15 cellular contexts compared by ENCODE assay signal in genomic region chr2:168165985-168166901, GRCh38.
DNase-seq lines count a peak whose midpoint lies in the region; ATAC-seq and TF ChIP-seq lines count a peak whose summit lies in the region.
"Had no signal": no experiment of that assay in that cellular context is flagged by ENCODE, and none has a peak within 500 bp of the region (broad histone marks: within the 10 kb centered on the region; RNA-seq: fewer than 3 reads in every experiment).

No MANE protein-coding gene starts in this region.

- H3K79me1 ChIP-seq in H9 (ENCODE audit: insufficient read depth, low read depth, low read length, poor library complexity, severe bottlenecking) (no peaks in the 10 kb centered on the region), mesenchymal stem cell (replicated peaks; ENCODE audit: low read length, poor library complexity, severe bottlenecking) (peaks cover 31% of the 10 kb centered on the region)

- H2BK12ac ChIP-seq in H9 (ENCODE audit: insufficient read length, low read depth, low read length) (no peak overlapping the region), mesenchymal stem cell (ENCODE audit: low read length in 2 of 2) (no peak overlapping the region)

- H3K27me3 Mint-ChIP-seq in H9 (ENCODE audit: low read depth) = no peaks in the 10 kb centered on the region
- no peaks in the 10 kb centered on the region for H3K27me3 Mint-ChIP-seq in activated naive CD8-positive, alpha-beta T cell
- H3K27me3 Mint-ChIP-seq: naive B cell had no signal

- no peak overlapping the region for H3K14ac ChIP-seq in H9 (ENCODE audit: insufficient read depth, low read length)
- no peak overlapping the region for H3K14ac ChIP-seq in mesenchymal stem cell (ENCODE audit: low read length in 2 of 2)

- H3K4me2 ChIP-seq in SK-N-SH = peak overlapping the region; percentile 45; the same call in 1 of the 2 replicates
- H3K4me2 ChIP-seq in H9 (ENCODE audit: insufficient read depth, insufficient read length, low read length) = no peak overlapping the region
- no peak overlapping the region for H3K4me2 ChIP-seq in mesenchymal stem cell (ENCODE audit: low read length, poor library complexity, severe bottlenecking)

- H3K36me3 Mint-ChIP-seq in H9 (ENCODE audit: insufficient read depth in 1 of 3, low read depth in 3 of 3) = peaks cover 0 to 10% (median 7%) of the 10 kb centered on the region in 3 experiments; a peak in 3 of 7 replicates
- peaks cover 26% of the 10 kb centered on the region for H3K36me3 Mint-ChIP-seq in activated naive CD8-positive, alpha-beta T cell

- H3K79me2 ChIP-seq in SK-N-SH (ENCODE audit: insufficient read depth) (peaks cover 32% of the 10 kb centered on the region; the same call in 1 of the 2 replicates), H9 (ENCODE audit: insufficient read depth, low read length) (peaks cover 2% of the 10 kb centered on the region; the same call in 1 of the 2 replicates)

- POLR2A ChIA-PET in SK-N-SH (lab: Yijun Ruan, JAX) = no interaction called here

- H3F3A ChIP-seq in SK-N-SH (replicated peaks; ENCODE audit: insufficient read depth) = peaks cover 19% of the 10 kb centered on the region

- H2BK120ac ChIP-seq in H9 (ENCODE audit: low read depth, low read length, poor library complexity, severe bottlenecking) = no peak overlapping the region
- no peak overlapping the region for H2BK120ac ChIP-seq in mesenchymal stem cell (ENCODE audit: low read depth, low read length)

- TF ChIP-seq RAD21 in SK-N-SH (IDR thresholded peaks at IDR 0.05; ENCODE audit: low read length) = no peak

- H3K23ac ChIP-seq in H9 (ENCODE audit: insufficient read length, low read depth, low read length) (no peak overlapping the region), mesenchymal stem cell (ENCODE audit: low read length in 2 of 2) (no peak overlapping the region)

- H2BK5ac ChIP-seq in H9 (ENCODE audit: insufficient read length, low read length) (no peak overlapping the region), mesenchymal stem cell (ENCODE audit: low read depth, low read length, poor library complexity, severe bottlenecking) (no peak overlapping the region)

- H3K4me3 ChIP-seq in SK-N-SH (ENCODE audit: low read depth in 2 of 2, low read length in 1 of 2) (no peak overlapping the region), mesenchymal stem cell (ENCODE audit: insufficient read depth in 1 of 2, low read depth in 1 of 2, low read length in 2 of 2) (peak overlapping the region in 1 of 2 experiments; percentile 48)
- H3K4me3 ChIP-seq: coronary artery, SJCRH30 had no signal

- CTCF ChIA-PET in SK-N-SH (lab: Yijun Ruan, JAX) = no interaction called here

- H3K4me1 ChIP-seq in SK-N-SH (ENCODE audit: control insufficient read depth in 1 of 2, insufficient read depth in 2 of 2, low read depth in 1 of 2, low read length in 1 of 2) (peaks cover 3 to 38% of the 10 kb centered on the region in 2 experiments), H9 (ENCODE audit: insufficient read depth, low read length) (peaks cover 2% of the 10 kb centered on the region; the same call in 1 of the 2 replicates), mesenchymal stem cell (ENCODE audit: control insufficient read depth, insufficient read depth, low read depth, low read length) (peaks cover 10% of the 10 kb centered on the region)
- H3K4me1 ChIP-seq: SJCRH30 had no signal

- no peak overlapping the region for H4K8ac ChIP-seq in H9 (replicated peaks; ENCODE audit: insufficient read length, low read depth, low read length)
- no peak overlapping the region for H4K8ac ChIP-seq in mesenchymal stem cell (ENCODE audit: low read length)

- H3K4me3 Mint-ChIP-seq in H9 = no peak overlapping the region
- no peak overlapping the region for H3K4me3 Mint-ChIP-seq in activated naive CD8-positive, alpha-beta T cell
- H3K4me3 Mint-ChIP-seq: naive B cell had no signal

- H3K9me3 Mint-ChIP-seq in H9 = no peaks in the 10 kb centered on the region
- H3K9me3 Mint-ChIP-seq in activated naive CD8-positive, alpha-beta T cell (ENCODE audit: low read depth) = no peaks in the 10 kb centered on the region
- H3K9me3 Mint-ChIP-seq: naive B cell had no signal

- no peaks in the 10 kb centered on the region for H3K23me2 ChIP-seq in H9 (ENCODE audit: insufficient read length, low read depth, low read length, poor library complexity, severe bottlenecking)

- peak overlapping the region; percentile 30 to 69; a peak in 3 of 4 replicates for H3K27ac ChIP-seq in SK-N-SH (ENCODE audit: low read depth in 2 of 2, low read length in 1 of 2)
- no peak overlapping the region for H3K27ac ChIP-seq in H9 (ENCODE audit: insufficient read length, low read depth, low read length)
- no peak overlapping the region for H3K27ac ChIP-seq in mesenchymal stem cell (ENCODE audit: low read length, poor library complexity, severe bottlenecking)
- H3K27ac ChIP-seq: coronary artery, SJCRH30 had no signal

- H3K27ac Mint-ChIP-seq in H9 = peak overlapping the region in 2 of 3 experiments; percentile 9 to 74; a peak in 4 of 7 replicates
- peak overlapping the region; percentile 35 for H3K27ac Mint-ChIP-seq in activated naive CD8-positive, alpha-beta T cell

- H2AK5ac ChIP-seq in H9 (ENCODE audit: insufficient read length, low read length) = no peak overlapping the region
- no peak overlapping the region for H2AK5ac ChIP-seq in mesenchymal stem cell (ENCODE audit: low read length, severe bottlenecking)

- H3K56ac ChIP-seq in H9 (ENCODE audit: insufficient read length, low read depth, low read length) = no peak overlapping the region

- no peak overlapping the region for H3T11ph ChIP-seq in H9 (ENCODE audit: low read length)

- H3K9ac ChIP-seq in SK-N-SH (no peak overlapping the region), H9 (ENCODE audit: extremely low read depth, insufficient read length, low read length) (no peak overlapping the region), mesenchymal stem cell (ENCODE audit: low read length) (peak overlapping the region; percentile 57)

- H3K4me1 Mint-ChIP-seq in H9 = peaks cover 34 to 42% of the 10 kb centered on the region in 2 experiments
- peaks cover 48% of the 10 kb centered on the region for H3K4me1 Mint-ChIP-seq in activated naive CD8-positive, alpha-beta T cell (ENCODE audit: low read depth)

- H4K91ac ChIP-seq in H9 (ENCODE audit: insufficient read length, low read depth, low read length) = no peak overlapping the region
- H4K91ac ChIP-seq in mesenchymal stem cell (ENCODE audit: low read length) = no peak overlapping the region

- H3K36me3 ChIP-seq in SK-N-SH (replicated peaks in 1 of 2; ENCODE audit: control insufficient read depth in 1 of 2, insufficient read depth in 2 of 2, low read length in 1 of 2) = peaks cover 11 to 28% of the 10 kb centered on the region in 2 experiments
- peaks cover 6 to 14% of the 10 kb centered on the region in 2 experiments for H3K36me3 ChIP-seq in mesenchymal stem cell (ENCODE audit: control insufficient read depth in 1 of 2, insufficient read depth in 2 of 2, low read depth in 1 of 2, low read length in 2 of 2)
- H3K36me3 ChIP-seq: SJCRH30 had no signal

- H3K4ac ChIP-seq in H9 (ENCODE audit: low read depth, low read length) = no peak overlapping the region
- H3K4ac ChIP-seq in mesenchymal stem cell (ENCODE audit: low read depth in 1 of 2, low read length in 2 of 2) = no peak overlapping the region

- no peak for TF ChIP-seq CTCF in SK-N-SH (IDR thresholded peaks at IDR 0.05)
- TF ChIP-seq CTCF in H9 (conservative IDR thresholded peaks at IDR 0.05) = no peak

- no peaks in the 10 kb centered on the region for H3K9me2 ChIP-seq in SK-N-SH

- H3K18ac ChIP-seq in H9 (ENCODE audit: insufficient read length, low read depth, low read length) (no peak overlapping the region), mesenchymal stem cell (ENCODE audit: low read depth in 1 of 2, low read length in 2 of 2) (no peak overlapping the region)

- no peak; the same call in 2 of the 3 replicates for ATAC-seq in SK-N-SH treated with all-trans-retinoic acid at 6 μM for 48 hours
- ATAC-seq: left lobe of liver had no signal

- WGBS in SK-N-SH (ENCODE audit: low lambda C conversion rate) = 55% methylated on average over 3 of the region's 3 CpGs
- no CpG with 5 or more reads among the region's 3 CpGs for WGBS in H9 (ENCODE audit: extremely low coverage, insufficient read length, low lambda C conversion rate)
- WGBS in mesenchymal stem cell = 92% methylated on average over 2 of the region's 3 CpGs

- TF ChIP-seq EP300 in SK-N-SH (IDR thresholded peaks at IDR 0.05; ENCODE audit: borderline replicate concordance in 1 of 2, low read depth in 1 of 2, low read length in 1 of 2) = no peak; a peak in 1 of 4 replicates

- no peaks in the 10 kb centered on the region for H3K9me3 ChIP-seq in SK-N-SH
- no peaks in the 10 kb centered on the region for H3K9me3 ChIP-seq in H9 (ENCODE audit: control insufficient read depth, low read depth, low read length)
- H3K9me3 ChIP-seq in mesenchymal stem cell (ENCODE audit: control insufficient read depth, low read length) = no peaks in the 10 kb centered on the region
- H3K9me3 ChIP-seq: SJCRH30 had no signal

- H4K20me1 ChIP-seq in SK-N-SH (ENCODE audit: insufficient read depth) (peaks cover 7% of the 10 kb centered on the region; the same call in 1 of the 2 replicates), H9 (ENCODE audit: control insufficient read depth, insufficient read depth, insufficient read length) (no peaks in the 10 kb centered on the region)

- H2BK15ac ChIP-seq in H9 (ENCODE audit: low read depth, low read length) (no peak overlapping the region), mesenchymal stem cell (ENCODE audit: low read depth, poor library complexity, severe bottlenecking) (no peak overlapping the region)

- no peak overlapping the region for H2BK20ac ChIP-seq in H9 (ENCODE audit: low read depth, low read length, poor library complexity, severe bottlenecking)

- H3K27me3 ChIP-seq in SK-N-SH (ENCODE audit: insufficient read depth) (no peaks in the 10 kb centered on the region), H9 (ENCODE audit: insufficient read depth, low read length) (no peaks in the 10 kb centered on the region), mesenchymal stem cell (ENCODE audit: control insufficient read depth in 1 of 2, insufficient read depth in 1 of 2, low read length in 2 of 2) (no peaks in the 10 kb centered on the region)
- H3K27me3 ChIP-seq: SJCRH30 had no signal

- DNase-seq in SK-N-SH (no peak), H9 (no peak), mesenchymal stem cell (no peak), cerebellar nuclear complex (lab: John Stamatoyannopoulos, UW) (no peak), mesenteric fat pad (ENCODE audit: low spot score) (no peak), NCI-H1417 (lab: John Stamatoyannopoulos, UW) (no peak)
- DNase-seq: amniotic stem cell, COR-L47, naive B cell, retina, SJCRH30 had no signal

- H4K5ac ChIP-seq in H9 (ENCODE audit: insufficient read length, low read depth, low read length) = no peak overlapping the region

- no peak overlapping the region for H2AFZ ChIP-seq in SK-N-SH (ENCODE audit: low read depth)
- no peak overlapping the region for H2AFZ ChIP-seq in H9 (ENCODE audit: low read length)
- no peak overlapping the region for H2AFZ ChIP-seq in mesenchymal stem cell (ENCODE audit: low read depth, low read length)

TF ChIP-seq in SK-N-SH treated with all-trans-retinoic acid at 6 μM for 48 hours, 23 proteins besides CTCF, POLR2A, EP300 and RAD21 (continues in another document):
- TF ChIP-seq ISL1 (CRISPR knock-in tag; IDR thresholded peaks at IDR 0.05) (no peak), GLIS3 (CRISPR knock-in tag; IDR thresholded peaks at IDR 0.05) (no peak), TCF4 (CRISPR knock-in tag; IDR thresholded peaks at IDR 0.05; ENCODE audit: borderline replicate concordance) (no peak)

Comparison
In these comparisons a context has a peak if more than half of its experiments do, and no peak if none do; other contexts are left out.
1. H3K27ac ChIP-seq: peak in SK-N-SH (2 of 2); none in H9 (single experiment) and mesenchymal stem cell (single experiment).